Comparison of ENCODE assay signal across 1 cellular context in genomic region chr2:84919885-84920580, GRCh38.
TF ChIP-seq lines count a peak whose summit lies in the region.

No MANE protein-coding gene starts in this region.

TF ChIP-seq in A549, 52 proteins besides CTCF, POLR2A, EP300 and RAD21 (continued from another document):
- no peak; the same call in 2 of the 3 replicates for TF ChIP-seq BCL3 (IDR thresholded peaks at IDR 0.05)
- TF ChIP-seq FOSL2 (IDR thresholded peaks at IDR 0.05), result peak; percentile 94
- TF ChIP-seq FOSL2 (CRISPR knock-in tag; IDR thresholded peaks at IDR 0.05), result peak; percentile 99
- peak; percentile 88 for TF ChIP-seq MAX (IDR thresholded peaks at IDR 0.05)
- TF ChIP-seq MAFK (IDR thresholded peaks at IDR 0.05; ENCODE audit: partially characterized antibody), result no peak
- TF ChIP-seq JUN (IDR thresholded peaks at IDR 0.05), result peak; percentile 89 to 93; a peak in 4 of 5 replicates
